ENCODE assay signal across 1 cellular context in the genomic region with DNA sequence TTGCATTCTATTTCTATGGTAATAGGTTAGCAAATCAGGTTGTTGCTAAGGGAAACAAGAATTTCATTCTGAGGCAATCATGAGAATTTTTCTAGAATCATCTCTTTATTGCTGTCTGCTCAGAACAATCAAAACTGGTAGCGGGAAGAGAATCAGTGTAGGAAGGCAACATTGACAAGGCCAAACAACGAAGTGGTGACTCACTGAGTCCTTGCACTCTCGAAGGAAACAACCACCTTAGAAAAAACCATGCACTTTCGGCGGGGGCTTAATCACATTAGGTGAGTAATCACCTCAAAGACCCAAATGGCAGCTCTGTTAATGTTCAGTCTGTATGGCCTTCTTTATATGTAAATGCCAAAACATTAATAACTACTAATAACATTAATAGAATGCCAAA.
TF ChIP-seq lines count a peak whose summit lies in the region.

No MANE protein-coding gene starts in this region.

TF ChIP-seq in IMR-90, 13 proteins besides CTCF, POLR2A, EP300 and RAD21 (continued from another document):
- TF ChIP-seq, protein P1, sequence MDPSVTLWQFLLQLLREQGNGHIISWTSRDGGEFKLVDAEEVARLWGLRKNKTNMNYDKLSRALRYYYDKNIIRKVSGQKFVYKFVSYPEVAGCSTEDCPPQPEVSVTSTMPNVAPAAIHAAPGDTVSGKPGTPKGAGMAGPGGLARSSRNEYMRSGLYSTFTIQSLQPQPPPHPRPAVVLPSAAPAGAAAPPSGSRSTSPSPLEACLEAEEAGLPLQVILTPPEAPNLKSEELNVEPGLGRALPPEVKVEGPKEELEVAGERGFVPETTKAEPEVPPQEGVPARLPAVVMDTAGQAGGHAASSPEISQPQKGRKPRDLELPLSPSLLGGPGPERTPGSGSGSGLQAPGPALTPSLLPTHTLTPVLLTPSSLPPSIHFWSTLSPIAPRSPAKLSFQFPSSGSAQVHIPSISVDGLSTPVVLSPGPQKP (IDR thresholded peaks at IDR 0.05; ENCODE audit: borderline replicate concordance, low read depth, low read length), result no peak
- TF ChIP-seq NFE2L2 (IDR thresholded peaks at IDR 0.05; ENCODE audit: low read depth, low read length) (no peak), SMC3 (IDR thresholded peaks at IDR 0.05; ENCODE audit: low read depth, low read length) (no peak), MAFK (IDR thresholded peaks at IDR 0.05; ENCODE audit: low read depth, low read length) (no peak), RFX5 (IDR thresholded peaks at IDR 0.05; ENCODE audit: low read depth, low read length) (no peak), BHLHE40 (IDR thresholded peaks at IDR 0.05; ENCODE audit: low read depth, low read length) (no peak), FOS (IDR thresholded peaks at IDR 0.05; ENCODE audit: low read depth, low read length) (no peak), CEBPB (IDR thresholded peaks at IDR 0.05; ENCODE audit: low read depth, low read length) (no peak), MAZ (IDR thresholded peaks at IDR 0.05; ENCODE audit: borderline replicate concordance, low read depth, low read length) (no peak)
- TF ChIP-seq, protein P2, sequence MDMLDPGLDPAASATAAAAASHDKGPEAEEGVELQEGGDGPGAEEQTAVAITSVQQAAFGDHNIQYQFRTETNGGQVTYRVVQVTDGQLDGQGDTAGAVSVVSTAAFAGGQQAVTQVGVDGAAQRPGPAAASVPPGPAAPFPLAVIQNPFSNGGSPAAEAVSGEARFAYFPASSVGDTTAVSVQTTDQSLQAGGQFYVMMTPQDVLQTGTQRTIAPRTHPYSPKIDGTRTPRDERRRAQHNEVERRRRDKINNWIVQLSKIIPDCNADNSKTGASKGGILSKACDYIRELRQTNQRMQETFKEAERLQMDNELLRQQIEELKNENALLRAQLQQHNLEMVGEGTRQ (IDR thresholded peaks at IDR 0.05; ENCODE audit: low read depth, low read length), result no peak
